Comparison of ENCODE assay signal across 8 cellular contexts in genomic region chr6:70566751-70567382, GRCh38. TPM values are rescaled to one million over a fixed set of nuclear protein-coding genes. Genes with fewer than 3 reads are reported as not detected.
DNase-seq lines count a peak whose midpoint lies in the region; ATAC-seq lines count a peak whose summit lies in the region.

TSS of gene SDHAF4 (plus strand) at chr6:70566930. CDS start at chr6:70566941, 11 bp downstream.

- H3K27me3 Mint-ChIP-seq in activated CD4-positive, alpha-beta T cell treated with anti-CD3 and anti-CD28 coated beads, Interleukin-2, amount 10 ng/mL, durations not matched to agents 7 days and 5 days, result peaks cover 5% of the 10 kb centered on the region

- H3K4me3 Mint-ChIP-seq in activated CD4-positive, alpha-beta T cell treated with anti-CD3 and anti-CD28 coated beads, Interleukin-2, amount 10 ng/mL, durations not matched to agents 7 days and 5 days, result peak within 1 kb of the TSS; percentile 84

- CTCF ChIA-PET in activated CD4-positive, alpha-beta T cell treated with anti-CD3 and anti-CD28 coated beads, Interleukin-2, amount 10 ng/mL, durations not matched to agents 7 days and 5 days (lab: Charles Lee), result interaction anchor here (0.7 to 1.9 kb wide), 7 partner anchors 8 to 104 kb away, joined by 3 to 5 read pairs (median 4); no protein-coding TSS in a partner anchor

- peaks cover 16% of the 10 kb centered on the region for H3K4me1 Mint-ChIP-seq in activated CD4-positive, alpha-beta T cell treated with anti-CD3 and anti-CD28 coated beads, Interleukin-2, amount 10 ng/mL, durations not matched to agents 7 days and 5 days

- peaks cover 13% of the 10 kb centered on the region for H3K36me3 Mint-ChIP-seq in activated CD4-positive, alpha-beta T cell treated with anti-CD3 and anti-CD28 coated beads, Interleukin-2, amount 10 ng/mL, durations not matched to agents 7 days and 5 days (ENCODE audit: low read depth)

- POLR2A ChIA-PET in activated CD4-positive, alpha-beta T cell treated with anti-CD3 and anti-CD28 coated beads, Interleukin-2, amount 10 ng/mL, durations not matched to agents 7 days and 5 days (lab: Charles Lee), result interaction anchor here (0.6 kb wide), 1 partner anchor 134 kb away, joined by 4 read pairs; no protein-coding TSS in a partner anchor

- H3K9me3 Mint-ChIP-seq in activated CD4-positive, alpha-beta T cell treated with anti-CD3 and anti-CD28 coated beads, Interleukin-2, amount 10 ng/mL, durations not matched to agents 7 days and 5 days, result no peaks in the 10 kb centered on the region

- peak within 1 kb of the TSS; percentile 88 for H3K27ac Mint-ChIP-seq in activated CD4-positive, alpha-beta T cell treated with anti-CD3 and anti-CD28 coated beads, Interleukin-2, amount 10 ng/mL, durations not matched to agents 7 days and 5 days

- DNase-seq in C1 segment of cervical spinal cord (lab: John Stamatoyannopoulos, UW), result peak; percentile 40 to 93 (median 88)
- DNase-seq in NCI-H526 (lab: John Stamatoyannopoulos, UW), result peak; percentile 86 to 95
- peak; percentile 94 for DNase-seq in activated CD4-positive, alpha-beta T cell treated with anti-CD3 and anti-CD28 coated beads, Interleukin-2, amount 10 ng/mL, durations not matched to agents 7 days and 5 days
- peak; percentile 66 for DNase-seq in cortex of kidney (lab: John Stamatoyannopoulos, UW)
- peak; percentile 94 for DNase-seq in left lobe of liver (ENCODE audit: low spot score)
- peak; percentile 95 to 97 for DNase-seq in stimulated activated CD4-positive, alpha-beta T cell treated with anti-CD3 and anti-CD28 coated beads, Interleukin-2, amount 100 ng/mL, for 24 hours

- peak; percentile 100 for ATAC-seq in GM19328 (IDR thresholded peaks at IDR 0.05; ENCODE audit: unreplicated experiment)
- ATAC-seq in HG03469 (IDR thresholded peaks at IDR 0.05; ENCODE audit: unreplicated experiment), result peak; percentile 97
- peak; percentile 100 for ATAC-seq in left lobe of liver

RNA-seq across cellular contexts. Expression of gene SDHAF4, which starts in this region (rescaled TPM):
- total RNA-seq in activated CD4-positive, alpha-beta T cell treated with anti-CD3 and anti-CD28 coated beads, Interleukin-2, amount 10 ng/mL, durations not matched to agents 7 days and 5 days, result 10 to 100 TPM; 10.5 to 11.1 TPM
- 4.7 TPM for total RNA-seq in left lobe of liver

Comparison
In these comparisons a context has a peak if more than half of its experiments do, and no peak if none do; other contexts are left out.
1. Peak in every context shown above with its lines: DNase-seq and ATAC-seq.